9 cellular contexts compared by ENCODE assay signal in genomic region chr4:146029939-146030710, GRCh38.
DNase-seq lines count a peak whose midpoint lies in the region; ATAC-seq and TF ChIP-seq lines count a peak whose summit lies in the region.
"Had no signal": no experiment of that assay in that cellular context is flagged by ENCODE, and none has a peak within 500 bp of the region (broad histone marks: within the 10 kb centered on the region; RNA-seq: fewer than 3 reads in every experiment).

No MANE protein-coding gene starts in this region.

- intact Hi-C loops in natural killer cell (cut with micrococcal nuclease) (no loop called here), lower lobe of right lung (cut with DNase I) (no loop called here)

- TF ChIP-seq CTCF in natural killer cell (IDR thresholded peaks at IDR 0.05) (no peak), lower lobe of right lung (IDR thresholded peaks at IDR 0.05) (no peak)

- H3K36me3 Mint-ChIP-seq in natural killer cell, result no peaks in the 10 kb centered on the region

- H3K9me3 ChIP-seq in lower lobe of right lung, result peaks cover 5% of the 10 kb centered on the region

- no peaks in the 10 kb centered on the region for H3K27me3 ChIP-seq in lower lobe of right lung (ENCODE audit: low read depth)

- no peaks in the 10 kb centered on the region for H3K36me3 ChIP-seq in lower lobe of right lung

- H3K27ac ChIP-seq in lower lobe of right lung, result no peak overlapping the region

- H3K4me3 Mint-ChIP-seq in natural killer cell, result no peak overlapping the region

- peaks cover 0 to 6% of the 10 kb centered on the region in 2 donors for H3K4me1 Mint-ChIP-seq in natural killer cell

- peaks cover 0 to 2% of the 10 kb centered on the region in 2 donors for H3K27me3 Mint-ChIP-seq in natural killer cell (ENCODE audit: low read depth in 2 of 2)

- no peaks in the 10 kb centered on the region for H3K9me3 Mint-ChIP-seq in natural killer cell

- peak; percentile 86 for ATAC-seq in GM18517 (IDR thresholded peaks at IDR 0.05; ENCODE audit: unreplicated experiment)
- peak; percentile 88 for ATAC-seq in GM21717 (IDR thresholded peaks at IDR 0.05; ENCODE audit: unreplicated experiment)
- ATAC-seq in HG03571 (IDR thresholded peaks at IDR 0.05; ENCODE audit: unreplicated experiment), result peak; percentile 81
- ATAC-seq in natural killer cell, result peak in 2 of 3 donors; percentile 54 to 62
- ATAC-seq in lower lobe of right lung, result no peak

- DNase-seq in natural killer cell (no peak), AG20443 (ENCODE audit: low spot score) (no peak), mesenteric fat pad (ENCODE audit: low spot score) (no peak), lower lobe of right lung (no peak)
- no peak for DNase-seq in stimulated activated CD4-positive, alpha-beta T cell treated with anti-CD3 and anti-CD28 coated beads, Interleukin-1b, Interleukin-23, amount 100 ng/mL, for 48 hours
- DNase-seq: IMR-90 had no signal

- H3K4me1 ChIP-seq in lower lobe of right lung, result no peaks in the 10 kb centered on the region

- no peak overlapping the region for H3K27ac Mint-ChIP-seq in natural killer cell

- H3K4me3 ChIP-seq in lower lobe of right lung, result no peak overlapping the region

Comparison
In these comparisons a context has a peak if more than half of its experiments do, and no peak if none do; other contexts are left out.
1. ATAC-seq: peak in GM18517 (single experiment), GM21717 (single experiment), HG03571 (single experiment) and natural killer cell (2 of 3); none in lower lobe of right lung (0 of 2).